18 cellular contexts compared by ENCODE assay signal in the genomic region with DNA sequence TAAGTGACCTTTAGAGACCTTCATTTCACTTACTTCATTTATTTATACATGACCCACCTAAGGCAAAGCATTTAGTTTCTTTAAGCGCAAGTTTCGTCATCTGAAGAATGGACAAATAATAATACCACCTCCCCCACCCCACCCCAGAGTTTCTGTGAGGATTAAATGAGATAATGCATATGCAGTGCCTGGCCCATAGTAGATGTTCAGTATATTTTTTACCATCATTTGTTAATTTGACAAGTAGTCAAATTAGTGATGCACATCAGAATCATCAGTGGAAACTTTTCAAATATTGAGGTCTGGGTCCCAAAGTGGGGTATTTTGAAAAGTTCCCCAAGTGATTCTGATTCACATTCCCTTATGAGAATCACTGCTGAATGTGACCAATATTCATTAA.
"Had no signal": no experiment of that assay in that cellular context is flagged by ENCODE, and none has a peak within 500 bp of the region (broad histone marks: within the 10 kb centered on the region; RNA-seq: fewer than 3 reads in every experiment).

No MANE protein-coding gene starts in this region.

- DNase-seq: activated CD4-positive, alpha-beta memory T cell treated with anti-CD3 and anti-CD28 coated beads for 36 hours; activated CD4-positive, alpha-beta T cell treated with anti-CD3 and anti-CD28 coated beads for 1 hour; activated CD8-positive, alpha-beta memory T cell treated with anti-CD3 and anti-CD28 coated beads, Interleukin-2, amount 10 ng/mL, durations not matched to agents 7 days and 5 days; activated naive CD4-positive, alpha-beta T cell treated with anti-CD3 and anti-CD28 coated beads, Interleukin-2, amount 50 U/mL, for 16 hours; activated T-cell treated with anti-CD3 and anti-CD28 coated beads, Interleukin-2, amount 50 U/mL, for 1 hour; adrenal gland; mammary epithelial cell; naive thymus-derived CD4-positive, alpha-beta T cell; retina; stimulated activated CD4-positive, alpha-beta T cell treated with anti-CD3 and anti-CD28 coated beads, Interleukin-2, amount 100 ng/mL, for 48 hours; stimulated activated naive CD4-positive, alpha-beta T cell treated with Interleukin-2 at 50 U/mL for 16 hours had no signal

- H3K9me3 ChIP-seq: adrenal gland, gastroesophageal sphincter, tibial nerve, vagina had no signal

- H3K4me1 ChIP-seq: adrenal gland, gastroesophageal sphincter, vagina had no signal

- H3K36me3 Mint-ChIP-seq: activated CD4-positive, alpha-beta memory T cell treated with anti-CD3 and anti-CD28 coated beads for 36 hours had no signal

- H3K9me3 Mint-ChIP-seq: activated CD4-positive, alpha-beta memory T cell treated with anti-CD3 and anti-CD28 coated beads for 36 hours; activated T-helper 2 cell treated with anti-CD3 and anti-CD28 coated beads, Interferon-gamma antibody, Interleukin-2, Interleukin-4, amounts not matched to agents 10 μg/mL and 5 μg/mL and 100 μg/mL, durations not matched to agents 14 hours and 24 hours and 36 hours had no signal

- H3K36me3 ChIP-seq: adrenal gland, gastroesophageal sphincter, tibial nerve, vagina had no signal

- H3K27ac Mint-ChIP-seq: activated CD4-positive, alpha-beta memory T cell treated with anti-CD3 and anti-CD28 coated beads for 36 hours; activated CD8-positive, alpha-beta memory T cell treated with anti-CD3 and anti-CD28 coated beads, Interleukin-2, amount 10 ng/mL, durations not matched to agents 7 days and 5 days; activated T-helper 2 cell treated with anti-CD3 and anti-CD28 coated beads, Interferon-gamma antibody, Interleukin-2, Interleukin-4, amounts not matched to agents 10 μg/mL and 5 μg/mL and 100 μg/mL, durations not matched to agents 14 hours and 24 hours and 36 hours had no signal

- ATAC-seq: activated CD8-positive, alpha-beta memory T cell treated with anti-CD3 and anti-CD28 coated beads, Interleukin-2, amount 10 ng/mL, durations not matched to agents 7 days and 5 days; left lobe of liver; naive thymus-derived CD4-positive, alpha-beta T cell had no signal

- H3K27me3 ChIP-seq: adrenal gland, gastroesophageal sphincter, tibial nerve, vagina had no signal

- H3K4me3 Mint-ChIP-seq: activated CD4-positive, alpha-beta memory T cell treated with anti-CD3 and anti-CD28 coated beads for 36 hours; activated CD8-positive, alpha-beta memory T cell treated with anti-CD3 and anti-CD28 coated beads, Interleukin-2, amount 10 ng/mL, durations not matched to agents 7 days and 5 days; naive thymus-derived CD4-positive, alpha-beta T cell had no signal

- H3K4me3 ChIP-seq: adrenal gland, gastroesophageal sphincter, tibial nerve, vagina had no signal

- H3K27ac ChIP-seq: epithelial cell of prostate, gastroesophageal sphincter, tibial nerve, vagina had no signal

- FAIRE-seq: islet of Langerhans had no signal
